In genomic region chr16:85759631-85760419, GRCh38 we compare ENCODE assay signal across 9 cellular contexts. TPM values are rescaled to one million over a fixed set of nuclear protein-coding genes. Genes with fewer than 3 reads are reported as not detected.
DNase-seq lines count a peak whose midpoint lies in the region; ATAC-seq, FAIRE-seq and TF ChIP-seq lines count a peak whose summit lies in the region.
"Had no signal": no experiment of that assay in that cellular context is flagged by ENCODE, and none has a peak within 500 bp of the region (broad histone marks: within the 10 kb centered on the region; RNA-seq: fewer than 3 reads in every experiment).

No MANE protein-coding gene starts in this region.

- H3K4me1 ChIP-seq in osteoblast (ENCODE audit: insufficient read depth, low read length): peaks cover 9% of the 10 kb centered on the region
- no peaks in the 10 kb centered on the region for H3K4me1 ChIP-seq in gastroesophageal sphincter

- TF ChIP-seq EP300 in gastroesophageal sphincter (IDR thresholded peaks at IDR 0.05): no peak

- H3K4me3 ChIP-seq in bronchial epithelial cell (ENCODE audit: low read depth, low read length) (no peak overlapping the region), osteoblast (ENCODE audit: insufficient read depth, low read length) (no peak overlapping the region), gastroesophageal sphincter (no peak overlapping the region)

- H3K27ac ChIP-seq in osteoblast (ENCODE audit: low read depth, low read length): no peak overlapping the region
- H3K27ac ChIP-seq in gastroesophageal sphincter: no peak overlapping the region

- no peak for FAIRE-seq in bronchial epithelial cell (lab: Jason Lieb, UNC)

- H3K36me3 ChIP-seq in bronchial epithelial cell (ENCODE audit: control insufficient read depth, insufficient read depth, low read length) (no peaks in the 10 kb centered on the region), osteoblast (ENCODE audit: insufficient read depth, low read length) (no peaks in the 10 kb centered on the region), gastroesophageal sphincter (no peaks in the 10 kb centered on the region)

- no peak for ATAC-seq in gastroesophageal sphincter
- no peak for ATAC-seq in HG02852 (IDR thresholded peaks at IDR 0.05; ENCODE audit: unreplicated experiment)

- no peak overlapping the region for H2AFZ ChIP-seq in osteoblast (ENCODE audit: low read length)

- TF ChIP-seq CTCF in bronchial epithelial cell (IDR thresholded peaks at IDR 0.05; ENCODE audit: insufficient read depth, low read length, severe bottlenecking) (peak; percentile 85), osteoblast (IDR thresholded peaks at IDR 0.05; ENCODE audit: extremely low read depth, low read depth, low read length) (peak; percentile 34), gastroesophageal sphincter (IDR thresholded peaks at IDR 0.05) (peak in 1 of 4 experiments; percentile 30)

- H3K9me3 ChIP-seq in osteoblast (ENCODE audit: low read depth, low read length): no peaks in the 10 kb centered on the region
- H3K9me3 ChIP-seq in gastroesophageal sphincter: no peaks in the 10 kb centered on the region

- no peak for TF ChIP-seq POLR2A in gastroesophageal sphincter (IDR thresholded peaks at IDR 0.05)

- H3K27me3 ChIP-seq in bronchial epithelial cell (ENCODE audit: control insufficient read depth, insufficient read depth, low read length) (peaks cover 5% of the 10 kb centered on the region), osteoblast (ENCODE audit: insufficient read depth, low read length) (peaks cover 16% of the 10 kb centered on the region), gastroesophageal sphincter (peaks cover 40% of the 10 kb centered on the region)

- peak; percentile 4 for DNase-seq in NCI-H510A treated with DMSO at 0.1 percent for 48 hours (lab: John Stamatoyannopoulos, UW)
- DNase-seq in NCI-H510A (lab: John Stamatoyannopoulos, UW): no peak
- peak; percentile 17 for DNase-seq in NCI-H2171 (lab: John Stamatoyannopoulos, UW)
- DNase-seq in bronchial epithelial cell (ENCODE audit: low read depth): no peak
- DNase-seq in osteoblast (ENCODE audit: insufficient read length, low spot score, missing footprints): peak; percentile 78
- no peak for DNase-seq in NCI-H446 (lab: John Stamatoyannopoulos, UW)
- DNase-seq: left cardiac atrium had no signal

- no peak overlapping the region for H3K4me2 ChIP-seq in osteoblast (ENCODE audit: insufficient read depth, low read length)

- H3K79me2 ChIP-seq in osteoblast (ENCODE audit: insufficient read depth, low read length): no peaks in the 10 kb centered on the region

- 56 to 68% methylated on average over 5 to 6 of the region's 20 CpGs for WGBS in gastroesophageal sphincter (ENCODE audit: low coverage in 1 of 2), 2 donors

- no peaks in the 10 kb centered on the region for H4K20me1 ChIP-seq in osteoblast (ENCODE audit: insufficient read depth, low read length)

RNA-seq across cellular contexts. Expression of gene C16orf74, which starts 8.9 kb away (rescaled TPM):
- total RNA-seq in bronchial epithelial cell: 157 and 167 TPM in 2 replicates
- total RNA-seq in osteoblast: 0.59 and 0.72 TPM in 2 replicates
- total RNA-seq in gastroesophageal sphincter: 1 to 10 TPM in 1 of 4 donors, under 1 TPM in 2, not detected in 1; 0.52 to 1.9 (median 0.94) TPM

RNA-seq across cellular contexts. Expression of gene EMC8, which starts 39.5 kb away (rescaled TPM):
- 22.8 and 26.3 TPM in 2 replicates for total RNA-seq in bronchial epithelial cell
- total RNA-seq in osteoblast: 28.6 and 30.1 TPM in 2 replicates
- 10 to 100 TPM; 23.4 to 32.5 (median 26.8) TPM for total RNA-seq in gastroesophageal sphincter

RNA-seq across cellular contexts. Expression of gene COX4I1, which starts 39.7 kb away (rescaled TPM):
- total RNA-seq in bronchial epithelial cell: 591 and 639 TPM in 2 replicates
- 277 and 297 TPM in 2 replicates for total RNA-seq in osteoblast
- 100 to 1,000 TPM; 465 to 597 (median 507) TPM for total RNA-seq in gastroesophageal sphincter

Comparison
In these comparisons a context has a peak if more than half of its experiments do, and no peak if none do; other contexts are left out.
1. DNase-seq: peak in NCI-H510A treated with DMSO at 0.1 percent for 48 hours (single experiment), NCI-H2171 (single experiment) and osteoblast (single experiment); none in NCI-H510A (single experiment), bronchial epithelial cell (single experiment) and NCI-H446 (0 of 2).
2. RNA of gene C16orf74, which starts 8.9 kb away (total RNA-seq): 157 to 167 TPM in bronchial epithelial cell; 0.52 to 1.9 TPM in gastroesophageal sphincter and 0.59 to 0.72 TPM in osteoblast; every median in the first group is over 10 times any median in the second.